11 cellular contexts compared by ENCODE assay signal in genomic region chr12:123085730-123086487, GRCh38.
DNase-seq lines count a peak whose midpoint lies in the region; ATAC-seq and TF ChIP-seq lines count a peak whose summit lies in the region.
"Had no signal": no experiment of that assay in that cellular context is flagged by ENCODE, and none has a peak within 500 bp of the region (broad histone marks: within the 10 kb centered on the region; RNA-seq: fewer than 3 reads in every experiment).

No MANE protein-coding gene starts in this region.

- 57 to 77% (median 63%) methylated on average over 10 of the region's 10 CpGs for WGBS in psoas muscle, 3 donors

- intact Hi-C loops in psoas muscle (cut with DNase I): no loop called here

- H3K4me3 Mint-ChIP-seq in nephron progenitor cell: no peak overlapping the region

- H3K4me1 ChIP-seq in psoas muscle: peaks cover 28% of the 10 kb centered on the region

- no peaks in the 10 kb centered on the region for H3K36me3 Mint-ChIP-seq in nephron progenitor cell (ENCODE audit: low read depth)

- peaks cover 4% of the 10 kb centered on the region for H3K27me3 Mint-ChIP-seq in nephron progenitor cell (ENCODE audit: low read depth, poor library complexity)

- DNase-seq in DMS 273 (lab: John Stamatoyannopoulos, UW; ENCODE audit: unreplicated experiment) (peak; percentile 65), DMS 273 treated with DMSO at 0.1 percent for 48 hours (lab: John Stamatoyannopoulos, UW) (no peak), NCI-H1436 (lab: John Stamatoyannopoulos, UW) (peak; percentile 42), caudate nucleus (lab: John Stamatoyannopoulos, UW) (peak in 5 of 61 donors; percentile 8 to 57 (median 18)), psoas muscle (peak; percentile 71 to 84), brain microvascular endothelial cell (no peak), nephron progenitor cell (no peak)

- TF ChIP-seq CTCF in psoas muscle (IDR thresholded peaks at IDR 0.05) (no peak), brain microvascular endothelial cell (IDR thresholded peaks at IDR 0.05; ENCODE audit: low read depth, low read length, missing control alignments) (no peak), nephron progenitor cell (IDR thresholded peaks at IDR 0.05) (no peak)

- H3K27me3 ChIP-seq in psoas muscle (ENCODE audit: insufficient read depth in 3 of 3, low read length in 2 of 3): no peaks in the 10 kb centered on the region
- no peaks in the 10 kb centered on the region for H3K27me3 ChIP-seq in brain microvascular endothelial cell (replicated peaks)
- H3K27me3 ChIP-seq: cardiac muscle cell had no signal

- H3K27ac ChIP-seq in caudate nucleus (ENCODE audit: low read depth, low read length): peak overlapping the region; percentile 13
- no peak overlapping the region for H3K27ac ChIP-seq in psoas muscle
- H3K27ac ChIP-seq in brain microvascular endothelial cell: no peak overlapping the region
- H3K27ac ChIP-seq: 22Rv1, cardiac muscle cell had no signal

- in situ Hi-C loops in brain microvascular endothelial cell (cut with HindIII; ENCODE audit: low pct_ligation_motif_present, low sequenced_read_pairs): no loop called here

- H3K36me3 ChIP-seq in psoas muscle (ENCODE audit: insufficient read depth in 1 of 2, low read depth in 1 of 2): no peaks in the 10 kb centered on the region
- H3K36me3 ChIP-seq in brain microvascular endothelial cell (replicated peaks): no peaks in the 10 kb centered on the region
- H3K36me3 ChIP-seq: cardiac muscle cell had no signal

- no peaks in the 10 kb centered on the region for H3K9me3 Mint-ChIP-seq in nephron progenitor cell

- no peak overlapping the region for H3K4me3 ChIP-seq in psoas muscle
- H3K4me3 ChIP-seq in brain microvascular endothelial cell (ENCODE audit: low read depth, low read length): no peak overlapping the region
- H3K4me3 ChIP-seq: cardiac muscle cell, skin epidermis had no signal

- H3K4me1 Mint-ChIP-seq in nephron progenitor cell: peaks cover 48% of the 10 kb centered on the region

- H3K9me3 ChIP-seq in psoas muscle: no peaks in the 10 kb centered on the region

- ATAC-seq in psoas muscle (peak; percentile 85 to 95 (median 92)), HG02973 (IDR thresholded peaks at IDR 0.05; ENCODE audit: unreplicated experiment) (no peak)

- H3K27ac Mint-ChIP-seq in nephron progenitor cell: no peak overlapping the region

Comparison
In these comparisons a context has a peak if more than half of its experiments do, and no peak if none do; other contexts are left out.
1. DNase-seq: peak in DMS 273 (single experiment), NCI-H1436 (single experiment) and psoas muscle (2 of 2); none in DMS 273 treated with DMSO at 0.1 percent for 48 hours (single experiment), brain microvascular endothelial cell (single experiment) and nephron progenitor cell (single experiment).